26 cellular contexts compared by ENCODE assay signal in the genomic region with DNA sequence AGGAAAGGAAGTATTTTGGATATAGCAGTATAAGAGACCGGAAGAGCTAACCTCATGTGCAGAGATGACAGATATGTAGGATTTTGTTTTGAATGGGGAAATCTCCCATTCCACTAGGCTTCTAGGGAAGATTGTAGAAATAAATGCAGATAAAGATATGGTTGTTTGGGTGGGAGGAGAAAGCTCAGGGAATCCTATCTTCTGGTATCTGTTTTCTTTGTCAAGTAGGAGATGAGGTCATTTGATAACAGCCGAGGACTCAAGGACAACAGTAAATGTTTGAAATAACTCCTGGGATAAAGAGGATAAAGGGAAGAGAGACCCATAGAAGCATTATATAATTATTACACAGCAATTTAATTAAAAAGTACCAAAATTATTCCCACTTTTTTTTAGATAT. TPM values are rescaled to one million over a fixed set of nuclear protein-coding genes. Genes with fewer than 3 reads are reported as not detected.
DNase-seq lines count a peak whose midpoint lies in the region; ATAC-seq, FAIRE-seq and TF ChIP-seq lines count a peak whose summit lies in the region.
"Had no signal": no experiment of that assay in that cellular context is flagged by ENCODE, and none has a peak within 500 bp of the region (broad histone marks: within the 10 kb centered on the region; RNA-seq: fewer than 3 reads in every experiment).

No MANE protein-coding gene starts in this region.

- 0 out of 2 replicates have a peak overlapping the region, but pooled peaks have one; percentile 0 for H3K4me2 ChIP-seq in MM.1S (ENCODE audit: low read depth, low read length)
- H3K4me2 ChIP-seq in endothelial cell of umbilical vein (ENCODE audit: insufficient read depth, low read length), result no peak overlapping the region
- H3K4me2 ChIP-seq: BLaER1 had no signal

- intact Hi-C loops in endothelial cell of umbilical vein (cut with micrococcal nuclease) (no loop called here), ovary (cut with DNase I) (no loop called here)

- H3K27me3 ChIP-seq in MM.1S (replicated peaks; ENCODE audit: insufficient read depth, low read length) (no peaks in the 10 kb centered on the region), endothelial cell of umbilical vein (ENCODE audit: control insufficient read depth in 2 of 2, insufficient read depth in 2 of 2, low read length in 2 of 2) (no peaks in the 10 kb centered on the region), ovary (no peaks in the 10 kb centered on the region)
- H3K27me3 ChIP-seq: BE2C, BLaER1 had no signal

- no peaks in the 10 kb centered on the region for H3K79me2 ChIP-seq in MM.1S (ENCODE audit: low read length)
- no peaks in the 10 kb centered on the region for H3K79me2 ChIP-seq in endothelial cell of umbilical vein (ENCODE audit: control insufficient read depth, insufficient read depth, low read length)

- H3K9me3 ChIP-seq in MM.1S (replicated peaks; ENCODE audit: insufficient read depth, low read length) (no peaks in the 10 kb centered on the region), endothelial cell of umbilical vein (replicated peaks; ENCODE audit: control insufficient read depth, insufficient read depth, low read length) (no peaks in the 10 kb centered on the region), ovary (no peaks in the 10 kb centered on the region)
- H3K9me3 ChIP-seq: BE2C, BLaER1 had no signal

- no peaks in the 10 kb centered on the region for H3K36me3 ChIP-seq in MM.1S (replicated peaks; ENCODE audit: insufficient read depth, low read length)
- H3K36me3 ChIP-seq in endothelial cell of umbilical vein (ENCODE audit: control insufficient read depth in 2 of 2, extremely low read depth in 1 of 2, insufficient read depth in 2 of 2, low read length in 2 of 2), result no peaks in the 10 kb centered on the region
- H3K36me3 ChIP-seq in ovary, result no peaks in the 10 kb centered on the region
- H3K36me3 ChIP-seq: BE2C, BLaER1 had no signal

- TF ChIP-seq EP300 in ovary (IDR thresholded peaks at IDR 0.05), result no peak

- H3K4me3 ChIP-seq in MM.1S (ENCODE audit: low read length), result no peak overlapping the region
- no peak overlapping the region for H3K4me3 ChIP-seq in endothelial cell of umbilical vein (replicated peaks in 1 of 3; ENCODE audit: insufficient read depth in 1 of 3, low read depth in 1 of 3, low read length in 3 of 3)
- H3K4me3 ChIP-seq in ovary, result no peak overlapping the region
- H3K4me3 ChIP-seq: BLaER1, GM12878 had no signal

- dilution Hi-C loops in endothelial cell of umbilical vein (cut with MboI; ENCODE audit: extremely low pct_ligation_motif_present, low sequenced_read_pairs), result no loop called here

- no peak for TF ChIP-seq CTCF in MM.1S (IDR thresholded peaks at IDR 0.05; ENCODE audit: low read length)
- TF ChIP-seq CTCF in endothelial cell of umbilical vein (IDR thresholded peaks at IDR 0.05; ENCODE audit: extremely low read depth in 1 of 2, insufficient read depth in 1 of 2, low read depth in 1 of 2, low read length in 2 of 2), result no peak
- TF ChIP-seq CTCF in ovary (IDR thresholded peaks at IDR 0.05), result no peak

- 37 to 57% (median 42%) methylated on average over 2 of the region's 2 CpGs for WGBS in ovary, 3 donors

- no peak for TF ChIP-seq POLR2A in endothelial cell of umbilical vein (IDR thresholded peaks at IDR 0.05; ENCODE audit: low read depth, low read length)
- TF ChIP-seq POLR2A in ovary (IDR thresholded peaks at IDR 0.05), result no peak

- CTCF ChIA-PET in endothelial cell of umbilical vein (lab: Charles Lee), result no interaction called here

- FAIRE-seq in endothelial cell of umbilical vein (lab: Jason Lieb, UNC), result peak; percentile 33
- FAIRE-seq: A204.1, GM12878, GM12892, GM18507 had no signal

- H2AFZ ChIP-seq in MM.1S (ENCODE audit: low read length) (no peak overlapping the region), endothelial cell of umbilical vein (ENCODE audit: low read depth, low read length) (no peak overlapping the region)

- H4K20me1 ChIP-seq in MM.1S (ENCODE audit: insufficient read depth, low read length) (no peaks in the 10 kb centered on the region), endothelial cell of umbilical vein (replicated peaks; ENCODE audit: control insufficient read depth, extremely low read depth, insufficient read depth, low read length) (no peaks in the 10 kb centered on the region)
- H4K20me1 ChIP-seq: BLaER1 had no signal

- H3K27ac ChIP-seq in MM.1S (ENCODE audit: low read length) (no peak overlapping the region), endothelial cell of umbilical vein (ENCODE audit: insufficient read depth, low read depth, low read length) (no peak overlapping the region), ovary (no peak overlapping the region)
- H3K27ac ChIP-seq: BLaER1 had no signal

- H3K4me1 ChIP-seq in MM.1S (ENCODE audit: low read length), result peaks cover 17% of the 10 kb centered on the region
- H3K4me1 ChIP-seq in endothelial cell of umbilical vein (ENCODE audit: control insufficient read depth, extremely low read depth, insufficient read depth, low read length), result no peaks in the 10 kb centered on the region
- no peaks in the 10 kb centered on the region for H3K4me1 ChIP-seq in ovary (ENCODE audit: insufficient read depth)
- H3K4me1 ChIP-seq: BE2C, BLaER1 had no signal

- H3K9me1 ChIP-seq in endothelial cell of umbilical vein (replicated peaks; ENCODE audit: control insufficient read depth, extremely low read depth, insufficient read depth, low read length), result no peaks in the 10 kb centered on the region

- no peaks in the 10 kb centered on the region for H3K9me2 ChIP-seq in MM.1S (replicated peaks; ENCODE audit: insufficient read depth, low read length)

- DNase-seq in MM.1S (no peak), amniotic epithelial cell (ENCODE audit: low read depth) (peak; percentile 52), endothelial cell of umbilical vein (ENCODE audit: low read depth, low spot score) (no peak), NCI-H2171 treated with DMSO at 0.1 percent for 48 hours (lab: John Stamatoyannopoulos, UW) (no peak), ovary (no peak)
- DNase-seq: 8988T; ACHN; BE2C; C1 segment of cervical spinal cord; CD4-positive, alpha-beta memory T cell; CD4-positive, CD25-positive, alpha-beta regulatory T cell; CD8-positive, alpha-beta memory T cell; COR-L47; DMS 273 treated with DMSO at 0.1 percent for 48 hours; DMS153; DMS79; DND-41; EL; GDM1 had no signal

- no TSS peak for BruUV-seq in endothelial cell of umbilical vein (replicated peaks; lab: Mats Ljungman, UMichigan)

- POLR2A ChIA-PET in endothelial cell of umbilical vein (lab: Charles Lee), result no interaction called here

- H3K9ac ChIP-seq in MM.1S (ENCODE audit: low read length), result no peak overlapping the region
- H3K9ac ChIP-seq in endothelial cell of umbilical vein (replicated peaks; ENCODE audit: extremely low read depth, insufficient read depth, low read length), result no peak overlapping the region
- H3K9ac ChIP-seq: BLaER1 had no signal

- 0 out of 2 replicates have a peak, but pooled peaks cover 4% of the 10 kb centered on the region for H3F3A ChIP-seq in MM.1S (ENCODE audit: insufficient read depth, low read length)

- ATAC-seq in HG02642 (IDR thresholded peaks at IDR 0.05; ENCODE audit: poor library complexity, unreplicated experiment), result no peak
- ATAC-seq: GM12878 had no signal

TF ChIP-seq in endothelial cell of umbilical vein, 7 proteins besides CTCF, POLR2A, EP300 and RAD21:
- TF ChIP-seq EZH2 (IDR thresholded peaks at IDR 0.05; ENCODE audit: borderline replicate concordance, low read depth, low read length, severe bottlenecking) (no peak), MYC (IDR thresholded peaks at IDR 0.05; ENCODE audit: low read depth, low read length) (no peak), POLR2AphosphoS5 (IDR thresholded peaks at IDR 0.05; ENCODE audit: insufficient read depth, low read depth, low read length) (no peak)
TF ChIP-seq in endothelial cell of umbilical vein: peak in this region for 0.

RNA-seq across cellular contexts. Expression of gene ZMAT1, which starts 24.7 kb away (rescaled TPM):
- total RNA-seq in endothelial cell of umbilical vein (3.7 and 4.3 TPM in 2 replicates), ovary (10 to 100 TPM in 6 of 7 donors, 1 to 10 TPM in 1; 9.4 to 23.9 (median 13.7) TPM)
- polyA plus RNA-seq in endothelial cell of umbilical vein (1.8 and 2.4 TPM in 2 replicates), ovary (10 to 100 TPM in 1 of 2 donors, 1 to 10 TPM in 1; 9.7 to 16.4 TPM)
- 0.68 and 1.1 TPM in 2 replicates for polyA plus RNA-seq in endothelial cell of umbilical vein (2011; cell fraction: cytosol; rRNA removed)
- 29.7 and 33.5 TPM in 2 replicates for polyA plus RNA-seq in endothelial cell of umbilical vein (2011; cell fraction: nucleus; rRNA removed)
- 2.4 and 2.5 TPM in 2 replicates for polyA plus RNA-seq in endothelial cell of umbilical vein (2012)
- polyA minus RNA-seq in endothelial cell of umbilical vein, result 2.7 and 3.3 TPM in 2 replicates
- polyA minus RNA-seq in endothelial cell of umbilical vein (2011; cell fraction: cytosol; rRNA and poly(A)+ RNA removed), result not detected
- 10.0 and 11.3 TPM in 2 replicates for polyA minus RNA-seq in endothelial cell of umbilical vein (2011; cell fraction: nucleus; rRNA and poly(A)+ RNA removed)
- polyA plus RNA-seq: AG04450 had no signal
